ENCODE assay signal across 8 cellular contexts in genomic region chr16:3878610-3879009, GRCh38. TPM values are rescaled to one million over a fixed set of nuclear protein-coding genes. Genes with fewer than 3 reads are reported as not detected.
A peak's percentile ranks its signal among the peaks of the same experiment; 100 is the strongest.
DNase-seq lines count a peak whose midpoint lies in the region; TF ChIP-seq lines count a peak whose summit lies in the region.

No MANE protein-coding gene starts in this region.

- H3K9me3 ChIP-seq in ectodermal cell (ENCODE audit: control insufficient read depth, low read length) (no peaks in the 10 kb centered on the region), neutrophil (no peaks in the 10 kb centered on the region), thyroid gland (no peaks in the 10 kb centered on the region)

- intact Hi-C loops in thyroid gland (cut with DNase I): loop anchor here (10.0 kb wide), 2 partner anchors 114 to 184 kb away; no protein-coding TSS in a partner anchor

- WGBS in ectodermal cell, 2 experiments: 79 to 81% methylated on average over 7 to 8 of the region's 8 CpGs
- WGBS in thyroid gland, 2 donors: 12 to 19% methylated on average over 8 of the region's 8 CpGs

- in situ Hi-C loops in GM13977 (cut with MboI; ENCODE audit: low pct_unique_long_range_greater_than_20kb, low sequenced_read_pairs, unreplicated experiment): loop anchor here (25.0 kb wide), 1 partner anchor 191 kb away; no protein-coding TSS in a partner anchor

- H3K36me3 ChIP-seq in ectodermal cell (ENCODE audit: control insufficient read depth, insufficient read depth, low read length) (no peaks in the 10 kb centered on the region), neutrophil (peaks cover 23% of the 10 kb centered on the region), thyroid gland (no peaks in the 10 kb centered on the region)

- H3K4me1 ChIP-seq in ectodermal cell (ENCODE audit: control insufficient read depth, insufficient read depth, low read length) (peaks cover 9% of the 10 kb centered on the region), neutrophil (ENCODE audit: control insufficient read depth in 1 of 2, insufficient read depth in 1 of 2, low read depth in 1 of 2, low read length in 1 of 2) (peaks cover 59 to 65% of the 10 kb centered on the region in 2 experiments), thyroid gland (peaks cover 38 to 46% of the 10 kb centered on the region in 2 donors)

- DNase-seq in EH (ENCODE audit: low read depth): peak; percentile 49
- DNase-seq in NOMO-1 (lab: John Stamatoyannopoulos, UW; ENCODE audit: unreplicated experiment in 2 of 2): peak; percentile 30 to 75
- no peak for DNase-seq in thyroid gland
- no peak for DNase-seq in GM13977 (ENCODE audit: low spot score)
- no peak for DNase-seq in KG1 (lab: John Stamatoyannopoulos, UW)
- no peak for DNase-seq in epidermal melanocyte (ENCODE audit: insufficient read length, low spot score)

- no peak overlapping the region for H3K27ac ChIP-seq in ectodermal cell (ENCODE audit: insufficient read depth, low read depth, low read length, poor library complexity, severe bottlenecking)
- H3K27ac ChIP-seq in neutrophil: peak overlapping the region; percentile 88
- H3K27ac ChIP-seq in thyroid gland: no peak overlapping the region

- peak overlapping the region; percentile 75 for H3K4me3 ChIP-seq in ectodermal cell (ENCODE audit: insufficient read depth, low read depth, low read length)
- peak overlapping the region; percentile 91 for H3K4me3 ChIP-seq in neutrophil (ENCODE audit: low read depth in 1 of 2, low read length in 1 of 2)
- peak overlapping the region in 1 of 3 donors; percentile 88 for H3K4me3 ChIP-seq in thyroid gland (replicated peaks in 1 of 3)

- TF ChIP-seq POLR2A in thyroid gland (IDR thresholded peaks at IDR 0.05): no peak

- H3K27me3 ChIP-seq in ectodermal cell (ENCODE audit: control insufficient read depth, insufficient read depth, low read length, poor library complexity, severe bottlenecking): no peaks in the 10 kb centered on the region
- peaks cover 25% of the 10 kb centered on the region for H3K27me3 ChIP-seq in neutrophil
- no peaks in the 10 kb centered on the region for H3K27me3 ChIP-seq in thyroid gland

- TF ChIP-seq CTCF in neutrophil (IDR thresholded peaks at IDR 0.05) (no peak), thyroid gland (IDR thresholded peaks at IDR 0.05) (no peak), GM13977 (IDR thresholded peaks at IDR 0.05; ENCODE audit: extremely low read depth, insufficient read depth, missing control alignments) (no peak)

RNA-seq across cellular contexts. Expression of gene CREBBP, which starts 1.9 kb away (rescaled TPM):
- polyA plus RNA-seq in ectodermal cell (2013, experiment 1 of 4): 58.1 TPM
- polyA plus RNA-seq in ectodermal cell (2013, experiment 2 of 4): 66.7 TPM
- polyA plus RNA-seq in ectodermal cell (2013, experiment 3 of 4): 39.6 TPM
- polyA plus RNA-seq in ectodermal cell (2013, experiment 4 of 4): 47.1 TPM
- 100 to 1,000 TPM in 1 of 4 donors, 10 to 100 TPM in 3; 52.5 to 157 (median 75.9) TPM for total RNA-seq in thyroid gland

Comparison
In these comparisons a context has a peak if more than half of its experiments do, and no peak if none do; other contexts are left out.
1. DNase-seq: peak in EH (single experiment) and NOMO-1 (2 of 2); none in thyroid gland (0 of 2), GM13977 (single experiment), KG1 (single experiment) and epidermal melanocyte (single experiment).